ENCODE assay signal across 8 cellular contexts in genomic region chr17:45310380-45311324, GRCh38. TPM values are rescaled to one million over a fixed set of nuclear protein-coding genes. Genes with fewer than 3 reads are reported as not detected.
A peak's percentile ranks its signal among the peaks of the same experiment; 100 is the strongest.
DNase-seq lines count a peak whose midpoint lies in the region; ATAC-seq, FAIRE-seq and TF ChIP-seq lines count a peak whose summit lies in the region.

No MANE protein-coding gene starts in this region.

- H3K27me3 ChIP-seq in rectal smooth muscle tissue (ENCODE audit: control insufficient read depth, insufficient read depth, low read length) (no peaks in the 10 kb centered on the region), ascending aorta (no peaks in the 10 kb centered on the region)

- H3K4me3 ChIP-seq in rectal smooth muscle tissue (ENCODE audit: low read length) (peak overlapping the region; percentile 51), ascending aorta (no peak overlapping the region)

- no peak overlapping the region for H3K9ac ChIP-seq in rectal smooth muscle tissue (ENCODE audit: low read length)

- no peaks in the 10 kb centered on the region for H3K9me3 ChIP-seq in ascending aorta

- peaks cover 70% of the 10 kb centered on the region for H3K4me1 ChIP-seq in rectal smooth muscle tissue (ENCODE audit: control insufficient read depth, insufficient read depth, low read length)
- peaks cover 7 to 59% of the 10 kb centered on the region in 2 donors for H3K4me1 ChIP-seq in ascending aorta

- intact Hi-C loops in ascending aorta (cut with DNase I), result no loop called here

- no peak for TF ChIP-seq CTCF in ascending aorta (IDR thresholded peaks at IDR 0.05)

- FAIRE-seq in GM19239 (lab: Jason Lieb, UNC), result peak; percentile 60

- no peak for ATAC-seq in GM21786 (IDR thresholded peaks at IDR 0.05; ENCODE audit: unreplicated experiment)
- no peak for ATAC-seq in GM21390 (IDR thresholded peaks at IDR 0.05; ENCODE audit: unreplicated experiment)

- H3K36me3 ChIP-seq in rectal smooth muscle tissue (ENCODE audit: control insufficient read depth, insufficient read depth, low read length), result peaks cover 2% of the 10 kb centered on the region
- H3K36me3 ChIP-seq in ascending aorta, result no peaks in the 10 kb centered on the region

- TF ChIP-seq POLR2A in erythroblast (IDR thresholded peaks at IDR 0.05; ENCODE audit: low read length), result no peak

- DNase-seq in GM19239 (ENCODE audit: insufficient read length, low spot score) (no peak), NCI-H774 (lab: John Stamatoyannopoulos, UW) (peak; percentile 17), erythroblast (lab: John Stamatoyannopoulos, UW) (peak; percentile 23 to 27), ascending aorta (ENCODE audit: low spot score in 2 of 2) (no peak), middle frontal gyrus (ENCODE audit: extremely low spot score, low spot score) (no peak)

- peak overlapping the region; percentile 96 for H3K27ac ChIP-seq in rectal smooth muscle tissue (ENCODE audit: low read depth, low read length)
- H3K27ac ChIP-seq in ascending aorta, result peak overlapping the region in 1 of 2 donors; percentile 69

RNA-seq across cellular contexts. Expression of gene MAP3K14, which starts 6.2 kb away (rescaled TPM):
- 7.7 TPM for total RNA-seq in ascending aorta

RNA-seq across cellular contexts. Expression of gene SPATA32, which starts 48.8 kb away (rescaled TPM):
- not detected for total RNA-seq in ascending aorta

Comparison
In these comparisons a context has a peak if more than half of its experiments do, and no peak if none do; other contexts are left out.
1. DNase-seq: peak in NCI-H774 (single experiment) and erythroblast (2 of 2); none in GM19239 (single experiment), ascending aorta (0 of 2) and middle frontal gyrus (single experiment).